In the genomic region with DNA sequence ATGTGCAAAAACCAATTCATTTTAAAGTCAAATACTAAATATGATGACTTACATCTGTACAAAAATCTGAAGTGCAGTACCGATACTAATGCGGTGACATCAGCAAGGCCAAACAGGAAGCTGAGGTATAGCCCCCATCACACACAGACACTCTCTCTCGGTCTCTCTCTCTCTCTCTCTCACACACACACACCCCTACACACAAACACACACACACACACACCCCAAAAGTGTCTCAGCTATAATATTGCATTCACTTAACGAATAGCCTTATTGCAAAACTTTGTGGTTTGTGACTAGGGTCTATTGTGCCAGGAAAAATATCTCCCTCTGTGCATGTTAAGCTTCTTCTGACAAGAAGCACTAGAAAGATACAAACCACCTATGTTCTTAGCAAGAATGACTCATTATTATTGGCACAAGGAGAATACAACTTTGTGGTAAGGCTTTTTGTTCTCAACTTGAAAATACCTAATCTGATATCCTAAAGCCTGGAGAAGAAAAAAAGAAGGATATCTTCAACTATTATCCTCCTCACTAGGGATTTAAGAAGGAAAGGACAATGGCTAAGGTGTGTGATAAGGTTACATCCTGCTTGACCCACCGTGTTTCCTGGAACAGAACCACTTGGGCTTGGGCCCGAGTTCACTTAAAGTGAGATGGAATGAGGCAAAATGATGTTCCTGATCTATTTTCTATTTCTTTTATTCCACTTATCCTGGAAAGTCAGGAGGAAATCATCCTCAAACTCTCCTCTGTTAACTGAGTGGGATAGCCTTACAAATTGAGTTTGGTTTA, we compare ENCODE assay signal across 9 cellular contexts.
DNase-seq lines count a peak whose midpoint lies in the region; ATAC-seq, FAIRE-seq and TF ChIP-seq lines count a peak whose summit lies in the region.
"Had no signal": no experiment of that assay in that cellular context is flagged by ENCODE, and none has a peak within 500 bp of the region (broad histone marks: within the 10 kb centered on the region; RNA-seq: fewer than 3 reads in every experiment).

No MANE protein-coding gene starts in this region.

- ATAC-seq in thoracic aorta (ENCODE audit: insufficient number of reproducible peaks, low FRiP score, low read depth) = no peak

- TF ChIP-seq CTCF in GM10266 (IDR thresholded peaks at IDR 0.05; ENCODE audit: control insufficient read depth, insufficient read depth, low read depth, missing control alignments) (no peak), NB4 (IDR thresholded peaks at IDR 0.05; ENCODE audit: low read depth, low read length) (no peak), keratinocyte (optimal IDR thresholded peaks at IDR 0.05 in 1 of 3, IDR thresholded peaks at IDR 0.05 in 1 of 3, conservative IDR thresholded peaks at IDR 0.05 in 1 of 3; ENCODE audit: extremely low read depth in 1 of 3, insufficient read depth in 2 of 3, low read length in 3 of 3) (no peak), thoracic aorta (IDR thresholded peaks at IDR 0.05) (no peak), smooth muscle cell (IDR thresholded peaks at IDR 0.05; ENCODE audit: borderline replicate concordance, insufficient read depth, poor library complexity, severe bottlenecking) (no peak)

- H3K36me3 ChIP-seq in keratinocyte (ENCODE audit: control insufficient read depth in 2 of 2, extremely low read depth in 1 of 2, insufficient read depth in 2 of 2, low read length in 2 of 2) (no peaks in the 10 kb centered on the region), thoracic aorta (no peaks in the 10 kb centered on the region), smooth muscle cell (ENCODE audit: low read depth) (no peaks in the 10 kb centered on the region)
- H3K36me3 ChIP-seq: SJSA1 had no signal

- H3K27ac ChIP-seq in keratinocyte (ENCODE audit: control insufficient read depth, insufficient read depth, low read length) (no peak overlapping the region), thoracic aorta (peak overlapping the region; percentile 70 to 71), smooth muscle cell (ENCODE audit: low read depth) (no peak overlapping the region)
- H3K27ac ChIP-seq: SJSA1 had no signal

- WGBS in smooth muscle cell (ENCODE audit: low lambda C conversion rate) = 79% methylated on average over 6 of the region's 6 CpGs

- TF ChIP-seq POLR2A in H54 (IDR thresholded peaks at IDR 0.05; ENCODE audit: low read depth, low read length) = no peak
- TF ChIP-seq POLR2A in NB4 (IDR thresholded peaks at IDR 0.05; ENCODE audit: extremely low read depth, insufficient read length) = no peak

- no peaks in the 10 kb centered on the region for H3K9me3 ChIP-seq in keratinocyte (ENCODE audit: control insufficient read depth, low read depth, low read length)
- H3K9me3 ChIP-seq in thoracic aorta = no peaks in the 10 kb centered on the region
- H3K9me3 ChIP-seq in smooth muscle cell (replicated peaks; ENCODE audit: low read depth) = no peaks in the 10 kb centered on the region
- H3K9me3 ChIP-seq: SJSA1 had no signal

- H3K79me2 ChIP-seq in keratinocyte (ENCODE audit: control insufficient read depth, insufficient read depth, low read length) = no peaks in the 10 kb centered on the region
- H3K79me2 ChIP-seq in smooth muscle cell (ENCODE audit: low read depth) = no peaks in the 10 kb centered on the region

- peak overlapping the region; percentile 35 for H3K4me2 ChIP-seq in keratinocyte (ENCODE audit: control insufficient read depth, extremely low read depth, insufficient read depth, low read depth, low read length)
- H3K4me2 ChIP-seq in smooth muscle cell = no peak overlapping the region

- peaks cover 3% of the 10 kb centered on the region for H4K20me1 ChIP-seq in keratinocyte (ENCODE audit: control insufficient read depth, extremely low read depth, insufficient read depth, low read length)
- H4K20me1 ChIP-seq in smooth muscle cell (ENCODE audit: low read depth) = no peaks in the 10 kb centered on the region

- H3K9ac ChIP-seq in keratinocyte (ENCODE audit: control insufficient read depth, extremely low read depth, insufficient read depth, low read length) (no peak overlapping the region), smooth muscle cell (ENCODE audit: low read depth) (no peak overlapping the region)

- H2AFZ ChIP-seq in keratinocyte (ENCODE audit: control insufficient read depth, low read length) (no peak overlapping the region), smooth muscle cell (ENCODE audit: low read depth) (no peak overlapping the region)

- H3K9me1 ChIP-seq in keratinocyte (ENCODE audit: control insufficient read depth, extremely low read depth, insufficient read depth, low read length) = no peaks in the 10 kb centered on the region

- dilution Hi-C loops in keratinocyte (cut with MboI; ENCODE audit: extremely low pct_ligation_motif_present, low sequenced_read_pairs) = no loop called here

- H3K4me1 ChIP-seq in keratinocyte (ENCODE audit: control insufficient read depth, extremely low read depth, insufficient read depth, low read length) = peaks cover 13% of the 10 kb centered on the region
- peaks cover 20 to 31% of the 10 kb centered on the region in 2 donors for H3K4me1 ChIP-seq in thoracic aorta (ENCODE audit: control insufficient read depth in 1 of 2, low read depth in 2 of 2)
- H3K4me1 ChIP-seq in smooth muscle cell (ENCODE audit: low read depth) = no peaks in the 10 kb centered on the region

- H3K27me3 ChIP-seq in keratinocyte (ENCODE audit: control insufficient read depth, extremely low read depth, insufficient read depth, low read length) = peaks cover 6% of the 10 kb centered on the region
- no peaks in the 10 kb centered on the region for H3K27me3 ChIP-seq in thoracic aorta (replicated peaks; ENCODE audit: insufficient read depth)
- no peaks in the 10 kb centered on the region for H3K27me3 ChIP-seq in smooth muscle cell (ENCODE audit: low read depth)
- H3K27me3 ChIP-seq: SJSA1 had no signal

- H3K4me3 ChIP-seq in NB4 (ENCODE audit: low read depth, low read length) = no peak overlapping the region
- H3K4me3 ChIP-seq in keratinocyte (ENCODE audit: control insufficient read depth in 2 of 3, extremely low read depth in 1 of 3, insufficient read depth in 2 of 3, low read depth in 1 of 3, low read length in 3 of 3) = no peak overlapping the region
- no peak overlapping the region for H3K4me3 ChIP-seq in thoracic aorta
- no peak overlapping the region for H3K4me3 ChIP-seq in smooth muscle cell
- H3K4me3 ChIP-seq: SJSA1 had no signal

- FAIRE-seq in H54 (lab: Jason Lieb, UNC) = peak; percentile 99
- peak; percentile 96 for FAIRE-seq in keratinocyte (lab: Jason Lieb, UNC)

- peak; percentile 52 for DNase-seq in GM10266 (ENCODE audit: extremely low spot score)
- peak; percentile 18 for DNase-seq in H54 (ENCODE audit: insufficient read length, low spot score)
- peak; percentile 96 for DNase-seq in NB4 (ENCODE audit: low read depth)
- DNase-seq in activated gamma-delta T cell treated with anti-CD3 and anti-CD28 coated beads, Interleukin-2, amount 50 U/mL, for 16 hours (ENCODE audit: low read depth) = peak; percentile 58
- DNase-seq in keratinocyte (ENCODE audit: low read depth, low spot score) = peak; percentile 60
- no peak for DNase-seq in thoracic aorta (ENCODE audit: low spot score)
- DNase-seq in smooth muscle cell (lab: John Stamatoyannopoulos, UW; ENCODE audit: unreplicated experiment) = no peak
- DNase-seq in hippocampal formation (lab: John Stamatoyannopoulos, UW) = no peak

- no peaks in the 10 kb centered on the region for H3F3A ChIP-seq in smooth muscle cell (ENCODE audit: low read depth)

Comparison
In these comparisons a context has a peak if more than half of its experiments do, and no peak if none do; other contexts are left out.
1. DNase-seq: peak in GM10266 (single experiment), H54 (single experiment), NB4 (single experiment), activated gamma-delta T cell treated with anti-CD3 and anti-CD28 coated beads, Interleukin-2, amount 50 U/mL, for 16 hours (single experiment) and keratinocyte (single experiment); none in thoracic aorta (single experiment), smooth muscle cell (single experiment) and hippocampal formation (0 of 2).
2. H3K27ac ChIP-seq: peak in thoracic aorta (2 of 2); none in keratinocyte (single experiment) and smooth muscle cell (single experiment).